ENCODE assay signal across 8 cellular contexts in the genomic region with DNA sequence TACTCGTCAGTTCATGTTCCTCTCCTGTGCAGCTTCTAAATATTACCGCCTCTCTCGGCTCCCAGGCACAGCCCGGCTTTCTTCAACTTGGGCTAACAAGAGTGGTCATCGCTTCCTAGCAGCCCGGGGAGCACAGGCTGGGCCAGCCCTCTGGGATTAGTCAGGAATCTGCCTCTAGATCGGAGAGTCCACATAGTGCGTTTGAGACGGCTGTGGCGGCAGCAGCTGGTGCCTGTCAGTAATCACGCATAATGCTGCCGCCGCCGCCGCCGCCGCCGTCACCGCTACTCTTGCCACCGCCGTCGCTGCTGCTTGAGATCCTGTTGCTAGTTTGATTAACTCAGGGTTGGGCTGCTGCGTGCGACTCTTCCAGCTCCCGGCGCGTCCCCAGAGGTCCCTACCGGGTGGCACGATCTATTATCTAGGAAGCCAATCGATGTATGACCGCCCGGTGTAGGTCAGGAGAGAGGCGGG. TPM values are rescaled to one million over a fixed set of nuclear protein-coding genes. Genes with fewer than 3 reads are reported as not detected.
DNase-seq lines count a peak whose midpoint lies in the region; ATAC-seq, FAIRE-seq and TF ChIP-seq lines count a peak whose summit lies in the region.

Gene RXRG (minus strand): TSS at position 230 of the 474 bp plus-strand sequence. CDS start 233 bp downstream, outside the sequence.

- peak; percentile 42 to 73 for ATAC-seq in naive thymus-derived CD8-positive, alpha-beta T cell
- ATAC-seq in HG03280 (IDR thresholded peaks at IDR 0.05; ENCODE audit: unreplicated experiment): no peak

- H3K4me3 Mint-ChIP-seq in endodermal cell: no peak within 1 kb of the TSS
- H3K4me3 Mint-ChIP-seq in naive thymus-derived CD8-positive, alpha-beta T cell: peak within 1 kb of the TSS in 3 of 10 donors; percentile 1 to 15 (median 10)

- no peaks in the 10 kb centered on the region for H3K36me3 ChIP-seq in endodermal cell (ENCODE audit: control insufficient read depth, insufficient read depth, low read length)

- in situ Hi-C loops in G401 (cut with HindIII; ENCODE audit: low sequenced_read_pairs): no loop called here

- H3K27ac Mint-ChIP-seq in endodermal cell: peak within 1 kb of the TSS; percentile 40
- no peak within 1 kb of the TSS for H3K27ac Mint-ChIP-seq in naive thymus-derived CD8-positive, alpha-beta T cell

- no peaks in the 10 kb centered on the region for H3K36me3 Mint-ChIP-seq in endodermal cell (ENCODE audit: low read depth)
- H3K36me3 Mint-ChIP-seq in naive thymus-derived CD8-positive, alpha-beta T cell: peaks cover 0 to 11% (median 0%) of the 10 kb centered on the region in 3 donors

- no peaks in the 10 kb centered on the region for H3K9me3 Mint-ChIP-seq in endodermal cell
- H3K9me3 Mint-ChIP-seq in naive thymus-derived CD8-positive, alpha-beta T cell: peaks cover 0 to 2% (median 0%) of the 10 kb centered on the region in 9 donors

- H3K27me3 ChIP-seq in endodermal cell (ENCODE audit: control insufficient read depth, insufficient read depth, low read length, poor library complexity, severe bottlenecking): no peaks in the 10 kb centered on the region

- peaks cover 25% of the 10 kb centered on the region for H3K4me1 Mint-ChIP-seq in endodermal cell
- H3K4me1 Mint-ChIP-seq in naive thymus-derived CD8-positive, alpha-beta T cell: peaks cover 0 to 4% (median 0%) of the 10 kb centered on the region in 4 donors

- H3K27ac ChIP-seq in endodermal cell (ENCODE audit: low read depth, low read length): no peak within 1 kb of the TSS

- H3K9ac ChIP-seq in endodermal cell (ENCODE audit: extremely low read depth, low read length, poor library complexity, severe bottlenecking): peak within 1 kb of the TSS; percentile 23

- peaks cover 25% of the 10 kb centered on the region for H3K4me1 ChIP-seq in endodermal cell (ENCODE audit: control insufficient read depth, insufficient read depth, low read length)

- 1 to 4% methylated on average over 19 to 33 of the region's 33 CpGs for WGBS in endodermal cell (ENCODE audit: insufficient coverage in 1 of 2, insufficient read length in 1 of 2), 2 experiments

- no peak for FAIRE-seq in RCC 7860 (lab: Jason Lieb, UNC)

- H3K4me3 ChIP-seq in endodermal cell (ENCODE audit: low read length): peak within 1 kb of the TSS; percentile 85

- POLR2A ChIA-PET in naive thymus-derived CD8-positive, alpha-beta T cell (lab: Charles Lee): no interaction called here

- peak; percentile 2 for DNase-seq in G401 (ENCODE audit: low spot score)
- peak; percentile 95 for DNase-seq in NCI-H82 treated with DMSO at 0.1 percent for 48 hours (lab: John Stamatoyannopoulos, UW; ENCODE audit: unreplicated experiment)
- peak; percentile 87 for DNase-seq in endodermal cell
- DNase-seq in naive thymus-derived CD8-positive, alpha-beta T cell: peak in 6 of 10 donors; percentile 6 to 26 (median 20)
- DNase-seq in SW480 (ENCODE audit: low spot score): no peak
- no peak for DNase-seq in RCC 7860 (ENCODE audit: low spot score)
- no peak for DNase-seq in cerebellum (ENCODE audit: low spot score)

- TF ChIP-seq CTCF in endodermal cell (conservative IDR thresholded peaks at IDR 0.05): no peak

- H3K27me3 Mint-ChIP-seq in endodermal cell (ENCODE audit: insufficient read depth): peaks cover 49% of the 10 kb centered on the region
- peaks cover 19 to 40% (median 31%) of the 10 kb centered on the region in 5 donors for H3K27me3 Mint-ChIP-seq in naive thymus-derived CD8-positive, alpha-beta T cell

- H3K9me3 ChIP-seq in endodermal cell (ENCODE audit: control insufficient read depth, low read length): no peaks in the 10 kb centered on the region

RNA-seq across cellular contexts. Expression of gene RXRG, which starts in this region (rescaled TPM):
- total RNA-seq in G401 (2014; rRNA removed; shearing (Covaris generic)): not detected in 2 replicates
- total RNA-seq in endodermal cell (1 to 10 TPM; 2.5 to 9.8 TPM), cerebellum (0.36 TPM)
- polyA plus RNA-seq in endodermal cell (2013, experiment 1 of 2): 4.1 TPM
- 6.4 TPM for polyA plus RNA-seq in endodermal cell (2013, experiment 2 of 2)
- total RNA-seq in naive thymus-derived CD8-positive, alpha-beta T cell: not detected
- polyA plus RNA-seq in naive thymus-derived CD8-positive, alpha-beta T cell: not detected

Comparison
In these comparisons a context has a peak if more than half of its experiments do, and no peak if none do; other contexts are left out.
1. Peak in DNase-seq in G401; RNA of the gene not detected or under 1 TPM.
2. Peak in DNase-seq and ATAC-seq in naive thymus-derived CD8-positive, alpha-beta T cell; RNA of the gene not detected or under 1 TPM.
3. DNase-seq: peak in NCI-H82 treated with DMSO at 0.1 percent for 48 hours (single experiment) and endodermal cell (single experiment); none in SW480 (single experiment), RCC 7860 (single experiment) and cerebellum (single experiment).